8 cellular contexts compared by ENCODE assay signal in genomic region chr11:819943-820649, GRCh38. TPM values are rescaled to one million over a fixed set of nuclear protein-coding genes. Genes with fewer than 3 reads are reported as not detected.
DNase-seq lines count a peak whose midpoint lies in the region; ATAC-seq and TF ChIP-seq lines count a peak whose summit lies in the region.

No MANE protein-coding gene starts in this region.

- no peak overlapping the region for H2BK5ac ChIP-seq in trophoblast cell (ENCODE audit: low read depth, low read length, poor library complexity)

- H3K18ac ChIP-seq in trophoblast cell (ENCODE audit: low read length): no peak overlapping the region

- H3K9ac ChIP-seq in ES-I3 (ENCODE audit: low read depth, low read length) (peak overlapping the region; percentile 88), trophoblast cell (ENCODE audit: low read length) (no peak overlapping the region)

- ATAC-seq in activated naive CD4-positive, alpha-beta T cell treated with anti-CD3 and anti-CD28 coated beads, Interleukin-2, amount 50 U/mL, for 72 hours: peak; percentile 60 to 77

- no peak overlapping the region for H3K14ac ChIP-seq in trophoblast cell (ENCODE audit: low read length)

- no peak overlapping the region for H3K23ac ChIP-seq in trophoblast cell (ENCODE audit: low read length)

- H3K9me3 ChIP-seq in ES-I3 (ENCODE audit: control insufficient read depth, insufficient read depth, low read length) (no peaks in the 10 kb centered on the region), cardiac muscle cell (ENCODE audit: low read depth) (no peaks in the 10 kb centered on the region), trophoblast cell (ENCODE audit: insufficient read depth, low read depth, low read length) (peaks cover 2% of the 10 kb centered on the region), tibial nerve (no peaks in the 10 kb centered on the region)

- H3K79me2 ChIP-seq in trophoblast cell (ENCODE audit: control insufficient read depth, insufficient read depth, low read length, poor library complexity): peaks cover 3% of the 10 kb centered on the region

- no peak for TF ChIP-seq POLR2A in tibial nerve (IDR thresholded peaks at IDR 0.05)

- H2AFZ ChIP-seq in trophoblast cell (ENCODE audit: insufficient read depth, low read length, poor library complexity): no peak overlapping the region

- H3K4me1 ChIP-seq in ES-I3 (ENCODE audit: insufficient read depth, low read length) (peaks cover 14% of the 10 kb centered on the region; the same call in 1 of the 2 replicates), cardiac muscle cell (ENCODE audit: low read depth) (no peaks in the 10 kb centered on the region), trophoblast cell (ENCODE audit: control insufficient read depth in 1 of 2, insufficient read depth in 2 of 2, low read length in 2 of 2) (peaks cover 13 to 14% of the 10 kb centered on the region in 2 experiments), tibial nerve (peaks cover 0 to 34% (median 27%) of the 10 kb centered on the region in 4 donors)

- peak overlapping the region; percentile 63 to 72 for H3K27ac Mint-ChIP-seq in activated naive CD4-positive, alpha-beta T cell treated with anti-CD3 and anti-CD28 coated beads, Interleukin-2, amount 50 U/mL, for 72 hours

- peaks cover 7% of the 10 kb centered on the region for H3K79me1 ChIP-seq in trophoblast cell (ENCODE audit: low read length)

- no peaks in the 10 kb centered on the region for H3K27me3 ChIP-seq in H7 (ENCODE audit: control insufficient read depth, insufficient read depth, low read length)
- no peaks in the 10 kb centered on the region for H3K27me3 ChIP-seq in cardiac muscle cell
- H3K27me3 ChIP-seq in trophoblast cell (ENCODE audit: insufficient read depth, low read length): no peaks in the 10 kb centered on the region
- no peaks in the 10 kb centered on the region for H3K27me3 ChIP-seq in tibial nerve

- no peak overlapping the region for H2AK5ac ChIP-seq in trophoblast cell (ENCODE audit: low read length)

- TF ChIP-seq EP300 in tibial nerve (IDR thresholded peaks at IDR 0.05): no peak

- DNase-seq in H7: peak; percentile 94
- peak; percentile 93 for DNase-seq in M059J (ENCODE audit: low read depth)
- peak; percentile 66 for DNase-seq in SKM-1 treated with dmso at 0.1 percent for 144 hours (lab: John Stamatoyannopoulos, UW; ENCODE audit: unreplicated experiment)
- peak; percentile 82 to 95 for DNase-seq in activated naive CD4-positive, alpha-beta T cell treated with anti-CD3 and anti-CD28 coated beads, Interleukin-2, amount 50 U/mL, for 72 hours (ENCODE audit: low spot score in 2 of 2)
- peak; percentile 72 to 96 for DNase-seq in cardiac muscle cell (ENCODE audit: low read depth in 1 of 2, low spot score in 1 of 2)
- peak; percentile 80 to 89 for DNase-seq in trophoblast cell
- peak; percentile 73 to 77 for DNase-seq in tibial nerve (ENCODE audit: low spot score in 2 of 2)

- no peak overlapping the region for H2BK12ac ChIP-seq in trophoblast cell (ENCODE audit: low read length)

- H3K36me3 Mint-ChIP-seq in activated naive CD4-positive, alpha-beta T cell treated with anti-CD3 and anti-CD28 coated beads, Interleukin-2, amount 50 U/mL, for 72 hours: peaks cover 2% of the 10 kb centered on the region in 2 donors

- H4K12ac ChIP-seq in trophoblast cell (ENCODE audit: low read depth, low read length): no peak overlapping the region

- no CpG with 5 or more reads among the region's 47 CpGs for WGBS in trophoblast cell (ENCODE audit: extremely low coverage, insufficient coverage, insufficient read length)
- WGBS in tibial nerve, 2 donors: 2% methylated on average over 15 to 31 of the region's 47 CpGs

- no peaks in the 10 kb centered on the region for H3K9me3 Mint-ChIP-seq in activated naive CD4-positive, alpha-beta T cell treated with anti-CD3 and anti-CD28 coated beads, Interleukin-2, amount 50 U/mL, for 72 hours

- H3K27ac ChIP-seq in cardiac muscle cell (peak overlapping the region; percentile 95), trophoblast cell (ENCODE audit: low read depth, low read length) (no peak overlapping the region), tibial nerve (peak overlapping the region; percentile 88 to 95 (median 91))

- peak overlapping the region; percentile 90 for H3K4me3 ChIP-seq in H7 (ENCODE audit: insufficient read depth, low read depth, low read length)
- peak overlapping the region; percentile 94 for H3K4me3 ChIP-seq in cardiac muscle cell
- H3K4me3 ChIP-seq in trophoblast cell (ENCODE audit: low read depth, low read length): peak overlapping the region; percentile 95
- peak overlapping the region; percentile 65 to 81 (median 71) for H3K4me3 ChIP-seq in tibial nerve

- no peak overlapping the region for H2BK120ac ChIP-seq in trophoblast cell (ENCODE audit: insufficient read depth, low read length, poor library complexity)

- H3K4ac ChIP-seq in trophoblast cell (ENCODE audit: low read depth, low read length): no peak overlapping the region

- H3K36me3 ChIP-seq in ES-I3 (ENCODE audit: insufficient read depth, low read length) (no peaks in the 10 kb centered on the region), H7 (replicated peaks; ENCODE audit: control insufficient read depth, insufficient read depth, low read length) (no peaks in the 10 kb centered on the region), cardiac muscle cell (peaks cover 7% of the 10 kb centered on the region), trophoblast cell (ENCODE audit: control insufficient read depth in 1 of 2, insufficient read depth in 2 of 2, low read length in 2 of 2) (peaks cover 23 to 25% of the 10 kb centered on the region in 2 experiments), tibial nerve (peaks cover 0 to 45% (median 22%) of the 10 kb centered on the region in 3 donors)

- H4K91ac ChIP-seq in trophoblast cell (ENCODE audit: low read depth, low read length): no peak overlapping the region

- H3K4me2 ChIP-seq in trophoblast cell (ENCODE audit: low read length): peak overlapping the region; percentile 96

- no peak overlapping the region for H4K8ac ChIP-seq in trophoblast cell (ENCODE audit: low read depth, low read length)

- no peak for TF ChIP-seq CTCF in cardiac muscle cell (IDR thresholded peaks at IDR 0.05; ENCODE audit: low read depth, low read length)
- TF ChIP-seq CTCF in tibial nerve (IDR thresholded peaks at IDR 0.05): no peak

RNA-seq across cellular contexts. Expression of gene PNPLA2, which starts 1.4 kb away (rescaled TPM):
- 15.7 and 28.7 TPM in 2 replicates for total RNA-seq in H7 (2014; rRNA removed; shearing (Covaris generic))
- 27.8 and 50.0 TPM in 2 replicates for total RNA-seq in M059J (2014; rRNA removed; shearing (Covaris generic))
- 10 to 100 TPM; 24.5 to 49.1 TPM for total RNA-seq in activated naive CD4-positive, alpha-beta T cell treated with anti-CD3 and anti-CD28 coated beads, Interleukin-2, amount 50 U/mL, for 72 hours
- 59.9 and 99.9 TPM in 2 replicates for total RNA-seq in cardiac muscle cell
- polyA plus RNA-seq in cardiac muscle cell: 81.6 and 91.1 TPM in 2 replicates
- polyA plus RNA-seq in trophoblast cell (2013): 56.3 and 56.7 TPM in 2 replicates
- total RNA-seq in tibial nerve: 100 to 1,000 TPM; 136 to 314 (median 187) TPM

RNA-seq across cellular contexts. Expression of gene CRACR2B, which starts 7.6 kb away (rescaled TPM):
- total RNA-seq in H7 (2014; rRNA removed; shearing (Covaris generic)): 20.2 and 35.8 TPM in 2 replicates
- total RNA-seq in M059J (2014; rRNA removed; shearing (Covaris generic)): 2.1 and 9.6 TPM in 2 replicates
- total RNA-seq in activated naive CD4-positive, alpha-beta T cell treated with anti-CD3 and anti-CD28 coated beads, Interleukin-2, amount 50 U/mL, for 72 hours: 1 to 10 TPM in 1 of 2 donors, under 1 TPM in 1; 0.66 to 1.9 TPM
- 43.9 and 91.0 TPM in 2 replicates for total RNA-seq in cardiac muscle cell
- polyA plus RNA-seq in cardiac muscle cell: 84.5 and 113 TPM in 2 replicates
- polyA plus RNA-seq in trophoblast cell (2013): 2.6 and 3.1 TPM in 2 replicates
- total RNA-seq in tibial nerve: 10 to 100 TPM in 3 of 4 donors, 1 to 10 TPM in 1; 7.1 to 19.7 (median 16.8) TPM

RNA-seq across cellular contexts. Expression of gene RPLP2, which starts 10.3 kb away (rescaled TPM):
- 786 and 794 TPM in 2 replicates for total RNA-seq in H7 (2014; rRNA removed; shearing (Covaris generic))
- 714 and 877 TPM in 2 replicates for total RNA-seq in M059J (2014; rRNA removed; shearing (Covaris generic))
- total RNA-seq in activated naive CD4-positive, alpha-beta T cell treated with anti-CD3 and anti-CD28 coated beads, Interleukin-2, amount 50 U/mL, for 72 hours: 1,000 to 10,000 TPM; 3,020 to 3,653 TPM
- 523 and 1,109 TPM in 2 replicates for total RNA-seq in cardiac muscle cell
- 496 and 502 TPM in 2 replicates for polyA plus RNA-seq in cardiac muscle cell
- 4,387 and 4,434 TPM in 2 replicates for polyA plus RNA-seq in trophoblast cell (2013)
- 100 to 1,000 TPM; 404 to 765 (median 584) TPM for total RNA-seq in tibial nerve

RNA-seq across cellular contexts. Expression of gene CD151, which starts 12.7 kb away (rescaled TPM):
- total RNA-seq in H7 (2014; rRNA removed; shearing (Covaris generic)): 175 and 190 TPM in 2 replicates
- 588 and 642 TPM in 2 replicates for total RNA-seq in M059J (2014; rRNA removed; shearing (Covaris generic))
- total RNA-seq in activated naive CD4-positive, alpha-beta T cell treated with anti-CD3 and anti-CD28 coated beads, Interleukin-2, amount 50 U/mL, for 72 hours: 10 to 100 TPM; 42.8 to 46.0 TPM
- total RNA-seq in cardiac muscle cell (146 and 177 TPM in 2 replicates), tibial nerve (100 to 1,000 TPM; 264 to 309 (median 281) TPM)
- polyA plus RNA-seq in cardiac muscle cell: 210 and 290 TPM in 2 replicates
- 171 and 180 TPM in 2 replicates for polyA plus RNA-seq in trophoblast cell (2013)

RNA-seq across cellular contexts. Expression of gene PIDD1, which starts 15.1 kb away (rescaled TPM):
- 16.8 and 31.0 TPM in 2 replicates for total RNA-seq in H7 (2014; rRNA removed; shearing (Covaris generic))
- total RNA-seq in M059J (2014; rRNA removed; shearing (Covaris generic)): 3.3 and 8.2 TPM in 2 replicates
- total RNA-seq in activated naive CD4-positive, alpha-beta T cell treated with anti-CD3 and anti-CD28 coated beads, Interleukin-2, amount 50 U/mL, for 72 hours: 10 to 100 TPM; 32.8 to 59.2 TPM
- 24.0 and 36.8 TPM in 2 replicates for total RNA-seq in cardiac muscle cell
- 33.4 and 40.2 TPM in 2 replicates for polyA plus RNA-seq in cardiac muscle cell
- polyA plus RNA-seq in trophoblast cell (2013): 27.8 and 28.7 TPM in 2 replicates
- total RNA-seq in tibial nerve: 10 to 100 TPM; 32.2 to 67.5 (median 35.9) TPM
